In genomic region chr1:229643996-229644748, GRCh38 we compare ENCODE assay signal across 10 cellular contexts. TPM values are rescaled to one million over a fixed set of nuclear protein-coding genes. Genes with fewer than 3 reads are reported as not detected.
DNase-seq lines count a peak whose midpoint lies in the region; ATAC-seq and TF ChIP-seq lines count a peak whose summit lies in the region.
"Had no signal": no experiment of that assay in that cellular context is flagged by ENCODE, and none has a peak within 500 bp of the region (broad histone marks: within the 10 kb centered on the region; RNA-seq: fewer than 3 reads in every experiment).

No MANE protein-coding gene starts in this region.

- no peaks in the 10 kb centered on the region for H3K4me1 ChIP-seq in smooth muscle cell (ENCODE audit: low read depth)

- ATAC-seq in GM21367 (IDR thresholded peaks at IDR 0.05; ENCODE audit: unreplicated experiment) (peak; percentile 48), left lobe of liver (peak; percentile 97)

- intact Hi-C loops in CD14-positive monocyte (cut with micrococcal nuclease): no loop called here

- peaks cover 12% of the 10 kb centered on the region for H3K4me1 Mint-ChIP-seq in CD14-positive monocyte

- H3K79me2 ChIP-seq in smooth muscle cell (ENCODE audit: low read depth): peaks cover 8% of the 10 kb centered on the region

- H3K27ac Mint-ChIP-seq in CD14-positive monocyte: peak overlapping the region in 6 of 7 donors; percentile 0 to 81 (median 40)

- DNase-seq in CD14-positive monocyte (ENCODE audit: low spot score) (no peak), NAMALWA (ENCODE audit: low spot score) (peak; percentile 29), left lobe of liver (ENCODE audit: low spot score) (peak; percentile 77), COR-L47 (lab: John Stamatoyannopoulos, UW) (no peak), H7 (no peak), A172 (ENCODE audit: low spot score) (no peak), smooth muscle cell (lab: John Stamatoyannopoulos, UW; ENCODE audit: unreplicated experiment) (no peak)
- DNase-seq: NCI-H1048, NCI-H524 treated with DMSO at 0.1 percent for 48 hours had no signal

- H2AFZ ChIP-seq in smooth muscle cell (ENCODE audit: low read depth): no peak overlapping the region

- H3K36me3 ChIP-seq in H7 (replicated peaks; ENCODE audit: control insufficient read depth, insufficient read depth, low read length) (peaks cover 31% of the 10 kb centered on the region), smooth muscle cell (ENCODE audit: low read depth) (peaks cover 4% of the 10 kb centered on the region)

- no peaks in the 10 kb centered on the region for H3K9me3 Mint-ChIP-seq in CD14-positive monocyte

- peaks cover 14% of the 10 kb centered on the region for H4K20me1 ChIP-seq in smooth muscle cell (ENCODE audit: low read depth)

- H3K4me3 Mint-ChIP-seq in CD14-positive monocyte: no peak overlapping the region

- H3K9me3 ChIP-seq in smooth muscle cell (replicated peaks; ENCODE audit: low read depth): no peaks in the 10 kb centered on the region

- WGBS in smooth muscle cell (ENCODE audit: low lambda C conversion rate): 92% methylated on average over 6 of the region's 6 CpGs

- H3K27me3 ChIP-seq in H7 (ENCODE audit: control insufficient read depth, insufficient read depth, low read length): no peaks in the 10 kb centered on the region
- no peaks in the 10 kb centered on the region for H3K27me3 ChIP-seq in smooth muscle cell (ENCODE audit: low read depth)

- H3K27me3 Mint-ChIP-seq in CD14-positive monocyte (ENCODE audit: low read depth in 3 of 3): peaks cover 0 to 5% (median 0%) of the 10 kb centered on the region in 3 donors

- H3K9ac ChIP-seq in smooth muscle cell (ENCODE audit: low read depth): no peak overlapping the region

- H3K4me3 ChIP-seq in H7 (ENCODE audit: insufficient read depth, low read depth, low read length) (no peak overlapping the region), smooth muscle cell (no peak overlapping the region)

- H3F3A ChIP-seq in smooth muscle cell (ENCODE audit: low read depth): no peaks in the 10 kb centered on the region

- H3K4me2 ChIP-seq in smooth muscle cell: no peak overlapping the region

- H3K27ac ChIP-seq in smooth muscle cell (ENCODE audit: low read depth): no peak overlapping the region

- TF ChIP-seq CTCF in CD14-positive monocyte (IDR thresholded peaks at IDR 0.05) (no peak), smooth muscle cell (IDR thresholded peaks at IDR 0.05; ENCODE audit: borderline replicate concordance, insufficient read depth, poor library complexity, severe bottlenecking) (no peak)

- peaks cover 49 to 61% of the 10 kb centered on the region in 2 donors for H3K36me3 Mint-ChIP-seq in CD14-positive monocyte

RNA-seq across cellular contexts. Expression of gene URB2, which starts 18.1 kb away (rescaled TPM):
- polyA plus RNA-seq in CD14-positive monocyte (1 to 10 TPM in 1 of 2 donors, under 1 TPM in 1; 0.79 to 1.5 TPM), smooth muscle cell (1.9 and 2.8 TPM in 2 replicates)
- total RNA-seq in left lobe of liver (3.0 TPM), smooth muscle cell (3.0 and 4.2 TPM in 2 replicates)
- 35.4 and 37.5 TPM in 2 replicates for total RNA-seq in H7 (2014; rRNA removed; shearing (Covaris generic))
- 19.7 and 20.1 TPM in 2 replicates for total RNA-seq in A172 (2014; rRNA removed; shearing (Covaris generic))

RNA-seq across cellular contexts. Expression of gene TAF5L, which starts 18.2 kb away (rescaled TPM):
- 1 to 10 TPM; 3.8 to 4.9 TPM for polyA plus RNA-seq in CD14-positive monocyte
- total RNA-seq in left lobe of liver: 9.0 TPM
- 32.8 and 34.6 TPM in 2 replicates for total RNA-seq in H7 (2014; rRNA removed; shearing (Covaris generic))
- 24.4 and 26.2 TPM in 2 replicates for total RNA-seq in A172 (2014; rRNA removed; shearing (Covaris generic))
- 11.3 and 13.4 TPM in 2 replicates for total RNA-seq in smooth muscle cell
- polyA plus RNA-seq in smooth muscle cell: 3.3 and 4.4 TPM in 2 replicates

Comparison
In these comparisons a context has a peak if more than half of its experiments do, and no peak if none do; other contexts are left out.
1. DNase-seq: peak in NAMALWA (single experiment) and left lobe of liver (single experiment); none in CD14-positive monocyte (single experiment), COR-L47 (single experiment), H7 (single experiment), A172 (single experiment) and smooth muscle cell (single experiment).